12 cellular contexts compared by ENCODE assay signal in genomic region chr5:14257995-14258403, GRCh38.
DNase-seq lines count a peak whose midpoint lies in the region; ATAC-seq and TF ChIP-seq lines count a peak whose summit lies in the region.
"Had no signal": no experiment of that assay in that cellular context is flagged by ENCODE, and none has a peak within 500 bp of the region (broad histone marks: within the 10 kb centered on the region; RNA-seq: fewer than 3 reads in every experiment).

No MANE protein-coding gene starts in this region.

- peaks cover 82% of the 10 kb centered on the region for H3K4me1 Mint-ChIP-seq in activated B cell treated with CpG ODN at 0.5 μM for 24 hours

- H3K9me3 Mint-ChIP-seq in activated B cell treated with CpG ODN at 0.5 μM for 24 hours = peaks cover 4% of the 10 kb centered on the region

- ATAC-seq in GM19468 (IDR thresholded peaks at IDR 0.05; ENCODE audit: extremely low read depth, unreplicated experiment) (peak; percentile 68), HG03103 (IDR thresholded peaks at IDR 0.05; ENCODE audit: low read depth, unreplicated experiment) (peak; percentile 49), activated B cell treated with CpG ODN at 0.5 μM for 24 hours (ENCODE audit: low read depth) (peak; percentile 67)
- ATAC-seq: activated naive CD4-positive, alpha-beta T cell treated with anti-CD3 and anti-CD28 coated beads, Interleukin-2, amount 50 U/mL, for 72 hours; naive thymus-derived CD8-positive, alpha-beta T cell had no signal

- no peaks in the 10 kb centered on the region for H3K27me3 Mint-ChIP-seq in activated B cell treated with CpG ODN at 0.5 μM for 24 hours

- peak; percentile 69 for DNase-seq in GM12864 (ENCODE audit: low read depth)
- no peak for DNase-seq in activated B cell treated with CpG ODN at 0.5 μM for 24 hours
- no peak for DNase-seq in HUDEP-2 (lab: John Stamatoyannopoulos, UW; ENCODE audit: unreplicated experiment in 76 of 76)
- DNase-seq in hepatic stellate cell (ENCODE audit: low spot score) = no peak
- no peak for DNase-seq in HT-29 (ENCODE audit: low spot score)
- DNase-seq in OCI-M1 (lab: John Stamatoyannopoulos, UW) = no peak
- DNase-seq: Caco-2; KBM-7; naive thymus-derived CD8-positive, alpha-beta T cell had no signal

- H3K27ac Mint-ChIP-seq in activated B cell treated with CpG ODN at 0.5 μM for 24 hours = no peak overlapping the region
- H3K27ac Mint-ChIP-seq: activated naive CD4-positive, alpha-beta T cell treated with anti-CD3 and anti-CD28 coated beads, Interleukin-2, amount 50 U/mL, for 72 hours had no signal

- peak overlapping the region; percentile 61 for H3K4me3 Mint-ChIP-seq in activated B cell treated with CpG ODN at 0.5 μM for 24 hours
- H3K4me3 Mint-ChIP-seq: naive thymus-derived CD8-positive, alpha-beta T cell had no signal

- H3K36me3 Mint-ChIP-seq in activated B cell treated with CpG ODN at 0.5 μM for 24 hours (ENCODE audit: low read depth) = peaks cover 10% of the 10 kb centered on the region
- H3K36me3 Mint-ChIP-seq: naive thymus-derived CD8-positive, alpha-beta T cell had no signal

- POLR2A ChIA-PET in activated B cell treated with CpG ODN at 0.5 μM for 24 hours (lab: Charles Lee) = interaction anchor here (0.9 to 1.6 kb wide), 2 partner anchors 9 to 113 kb away, joined by 5 to 6 read pairs; no protein-coding TSS in a partner anchor

- intact Hi-C loops in activated B cell treated with CpG ODN at 0.5 μM for 24 hours (cut with micrococcal nuclease) = loop anchor here (1.0 kb wide), 1 partner anchor 8 kb away; no protein-coding TSS in a partner anchor

- H3K4me3 ChIP-seq in GM12864 (ENCODE audit: low read depth, low read length) = peak overlapping the region; percentile 38; the same call in 1 of the 2 replicates

- TF ChIP-seq CTCF in GM12864 (IDR thresholded peaks at IDR 0.05; ENCODE audit: low read depth, low read length, missing control alignments) = no peak
- TF ChIP-seq CTCF in activated B cell treated with CpG ODN at 0.5 μM for 24 hours (IDR thresholded peaks at IDR 0.05) = no peak

- CTCF ChIA-PET in activated B cell treated with CpG ODN at 0.5 μM for 24 hours (lab: Charles Lee) = interaction anchor here (0.6 to 5.0 kb wide), 3 partner anchors 12 to 150 kb away, joined by 4 to 21 read pairs (median 7); no protein-coding TSS in a partner anchor
